8 cellular contexts compared by ENCODE assay signal in genomic region chr5:154858972-154859950, GRCh38. TPM values are rescaled to one million over a fixed set of nuclear protein-coding genes. Genes with fewer than 3 reads are reported as not detected.
DNase-seq lines count a peak whose midpoint lies in the region; ATAC-seq and TF ChIP-seq lines count a peak whose summit lies in the region.

No MANE protein-coding gene starts in this region.

- DNase-seq in BE2C: no peak
- peak in 1 of 2 experiments; percentile 51 for DNase-seq in SJSA1 (ENCODE audit: low read depth in 1 of 2, low spot score in 2 of 2)
- DNase-seq in natural killer cell: peak; percentile 18
- no peak for DNase-seq in NCI-H1048 (lab: John Stamatoyannopoulos, UW)
- DNase-seq in NK-92 treated with Interleukin-12 subunit alpha and Interleukin-12 subunit beta, amount 100 ng/mL, for 24 hours (lab: John Stamatoyannopoulos, UW): no peak
- DNase-seq in iPS-NIHi11 (ENCODE audit: low spot score): no peak

- H3K4me1 ChIP-seq in BE2C (peaks cover 14% of the 10 kb centered on the region), SJSA1 (replicated peaks) (peaks cover 18% of the 10 kb centered on the region), ectodermal cell (ENCODE audit: control insufficient read depth, insufficient read depth, low read length) (peaks cover 3% of the 10 kb centered on the region)

- H3K36me3 Mint-ChIP-seq in natural killer cell: no peaks in the 10 kb centered on the region

- 14 to 18% methylated on average over 24 to 26 of the region's 26 CpGs for WGBS in ectodermal cell, 2 experiments

- H3K27ac ChIP-seq in SJSA1 (0 out of 2 replicates have a peak overlapping the region, but pooled peaks have one; percentile 95), ectodermal cell (ENCODE audit: insufficient read depth, low read depth, low read length, poor library complexity, severe bottlenecking) (peak overlapping the region; percentile 99)

- peaks cover 63 to 65% of the 10 kb centered on the region in 2 donors for H3K4me1 Mint-ChIP-seq in natural killer cell

- no peaks in the 10 kb centered on the region for H3K27me3 ChIP-seq in BE2C
- no peaks in the 10 kb centered on the region for H3K27me3 ChIP-seq in SJSA1 (replicated peaks)
- no peaks in the 10 kb centered on the region for H3K27me3 ChIP-seq in ectodermal cell (ENCODE audit: control insufficient read depth, insufficient read depth, low read length, poor library complexity, severe bottlenecking)

- H3K4me3 Mint-ChIP-seq in natural killer cell: peak overlapping the region; percentile 94

- TF ChIP-seq CTCF in BE2C (IDR thresholded peaks at IDR 0.05; ENCODE audit: low read depth, low read length): no peak
- no peak for TF ChIP-seq CTCF in natural killer cell (IDR thresholded peaks at IDR 0.05)

- peak; percentile 13 for ATAC-seq in GM21825 (IDR thresholded peaks at IDR 0.05; ENCODE audit: unreplicated experiment)
- ATAC-seq in natural killer cell: no peak

- H3K9me3 Mint-ChIP-seq in natural killer cell: no peaks in the 10 kb centered on the region

- intact Hi-C loops in natural killer cell (cut with micrococcal nuclease): loop anchor here (1.0 to 5.0 kb wide), 4 partner anchors 82 to 667 kb away; partner anchors contain the start of genes GALNT10, LARP1, MRPL22 and SAP30L

- peak overlapping the region; percentile 96 to 98 for H3K27ac Mint-ChIP-seq in natural killer cell

- H3K36me3 ChIP-seq in BE2C (peaks cover 13% of the 10 kb centered on the region), SJSA1 (peaks cover 15% of the 10 kb centered on the region), ectodermal cell (ENCODE audit: control insufficient read depth, insufficient read depth, low read length) (no peaks in the 10 kb centered on the region)

- H3K9me3 ChIP-seq in BE2C: no peaks in the 10 kb centered on the region
- no peaks in the 10 kb centered on the region for H3K9me3 ChIP-seq in SJSA1 (replicated peaks)
- no peaks in the 10 kb centered on the region for H3K9me3 ChIP-seq in ectodermal cell (ENCODE audit: control insufficient read depth, low read length)

- no peaks in the 10 kb centered on the region for H3K27me3 Mint-ChIP-seq in natural killer cell (ENCODE audit: low read depth in 2 of 2)

- H3K4me3 ChIP-seq in BE2C (ENCODE audit: low read depth, low read length) (peak overlapping the region; percentile 88), SJSA1 (peak overlapping the region; percentile 61), ectodermal cell (ENCODE audit: insufficient read depth, low read depth, low read length) (peak overlapping the region; percentile 87)

RNA-seq across cellular contexts. Expression of gene CNOT8, which starts 0.8 kb away (rescaled TPM):
- 89.2 TPM for polyA plus RNA-seq in BE2C (2012; ENCODE audit: insufficient read depth, insufficient read length, low read depth)
- total RNA-seq in SJSA1 (2014; rRNA removed; shearing (Covaris generic)): 87.9 and 102 TPM in 2 replicates
- 66.2 TPM for polyA plus RNA-seq in ectodermal cell (2013, experiment 1 of 4)
- 64.2 TPM for polyA plus RNA-seq in ectodermal cell (2013, experiment 2 of 4)
- 57.2 TPM for polyA plus RNA-seq in ectodermal cell (2013, experiment 3 of 4)
- 60.5 TPM for polyA plus RNA-seq in ectodermal cell (2013, experiment 4 of 4)
- 100 to 1,000 TPM; 115 to 128 (median 124) TPM for total RNA-seq in natural killer cell

RNA-seq across cellular contexts. Expression of gene FAXDC2, which starts 8.9 kb away (rescaled TPM):
- 27.5 TPM for polyA plus RNA-seq in BE2C (2012; ENCODE audit: insufficient read depth, insufficient read length, low read depth)
- 0.32 TPM in 1 of 2 replicates, not detected in the other for total RNA-seq in SJSA1 (2014; rRNA removed; shearing (Covaris generic))
- 12.5 TPM for polyA plus RNA-seq in ectodermal cell (2013, experiment 1 of 4)
- 11.7 TPM for polyA plus RNA-seq in ectodermal cell (2013, experiment 2 of 4)
- 14.4 TPM for polyA plus RNA-seq in ectodermal cell (2013, experiment 3 of 4)
- polyA plus RNA-seq in ectodermal cell (2013, experiment 4 of 4): 14.0 TPM
- total RNA-seq in natural killer cell: 1 to 10 TPM in 2 of 3 donors, under 1 TPM in 1; 0.48 to 2.9 (median 1.4) TPM
